Comparison of ENCODE assay signal across 14 cellular contexts in genomic region chr3:153173758-153174516, GRCh38. TPM values are rescaled to one million over a fixed set of nuclear protein-coding genes. Genes with fewer than 3 reads are reported as not detected.
DNase-seq lines count a peak whose midpoint lies in the region; ATAC-seq, FAIRE-seq and TF ChIP-seq lines count a peak whose summit lies in the region.
"Had no signal": no experiment of that assay in that cellular context is flagged by ENCODE, and none has a peak within 500 bp of the region (broad histone marks: within the 10 kb centered on the region; RNA-seq: fewer than 3 reads in every experiment).

No MANE protein-coding gene starts in this region.

- POLR2A ChIA-PET in A673 (lab: Charles Lee; ENCODE audit: low non-redundant PET) = interaction anchor here (0.6 kb wide), 1 partner anchor 20 kb away, joined by 7 read pairs; no protein-coding TSS in a partner anchor

- CTCF ChIA-PET in A673 (lab: Charles Lee) = interaction anchor here (1.6 kb wide), 1 partner anchor 11 kb away, joined by 4 read pairs; no protein-coding TSS in a partner anchor

- ATAC-seq in SK-N-SH treated with all-trans-retinoic acid at 6 μM for 48 hours = peak; percentile 91
- ATAC-seq in HG03571 (IDR thresholded peaks at IDR 0.05; ENCODE audit: unreplicated experiment) = no peak

- H3K4me3 ChIP-seq in fibroblast of pulmonary artery (replicated peaks; ENCODE audit: low read depth, low read length) (no peak overlapping the region), esophagus muscularis mucosa (no peak overlapping the region), A673 (ENCODE audit: low read depth, low read length, poor library complexity, severe bottlenecking) (no peak overlapping the region)
- H3K4me3 ChIP-seq: ovary had no signal

- WGBS in esophagus muscularis mucosa = 79% methylated on average over 6 of the region's 6 CpGs

- no peak overlapping the region for H3K27ac ChIP-seq in esophagus muscularis mucosa (replicated peaks in 1 of 4)
- H3K27ac ChIP-seq in A673 (ENCODE audit: low read depth, low read length, poor library complexity, severe bottlenecking) = no peak overlapping the region
- H3K27ac ChIP-seq: ovary had no signal

- TF ChIP-seq EP300 in esophagus muscularis mucosa (IDR thresholded peaks at IDR 0.05) = no peak

- DNase-seq in AG20443 (ENCODE audit: low spot score) (peak; percentile 49), H54 (ENCODE audit: insufficient read length, low spot score) (no peak), fibroblast of pulmonary artery (ENCODE audit: low read depth) (peak; percentile 37), esophagus muscularis mucosa (ENCODE audit: extremely low spot score) (no peak), A673 (ENCODE audit: low spot score) (no peak), cerebellar nuclear complex (lab: John Stamatoyannopoulos, UW) (no peak)
- DNase-seq: activated CD8-positive, alpha-beta memory T cell treated with anti-CD3 and anti-CD28 coated beads for 24 hours; amniotic stem cell; KG1; NCI-H2171 treated with DMSO at 0.1 percent for 48 hours; ovary; stimulated activated CD4-positive, alpha-beta T cell treated with anti-CD3 and anti-CD28 coated beads, Interleukin-2, amount 100 ng/mL, for 48 hours had no signal

- peaks cover 0 to 6% (median 0%) of the 10 kb centered on the region in 4 donors for H3K36me3 ChIP-seq in esophagus muscularis mucosa
- H3K36me3 ChIP-seq in A673 (ENCODE audit: insufficient read depth, low read length, poor library complexity, severe bottlenecking) = no peaks in the 10 kb centered on the region
- H3K36me3 ChIP-seq: ovary had no signal

- BruUV-seq in A673 (replicated peaks; lab: Mats Ljungman, UMichigan) = no TSS peak

- H3K27me3 ChIP-seq in esophagus muscularis mucosa (no peaks in the 10 kb centered on the region), A673 (replicated peaks; ENCODE audit: insufficient read depth, low read depth, low read length, poor library complexity) (no peaks in the 10 kb centered on the region)
- H3K27me3 ChIP-seq: ovary had no signal

- no peak for TF ChIP-seq CTCF in fibroblast of pulmonary artery (IDR thresholded peaks at IDR 0.05; ENCODE audit: low read length, missing control alignments)
- TF ChIP-seq CTCF in esophagus muscularis mucosa (IDR thresholded peaks at IDR 0.05) = no peak
- TF ChIP-seq CTCF in A673 (conservative IDR thresholded peaks at IDR 0.05; ENCODE audit: low read depth, low read length) = no peak

- H3K9me3 ChIP-seq in esophagus muscularis mucosa (no peaks in the 10 kb centered on the region), A673 (ENCODE audit: low read depth, low read length, poor library complexity, severe bottlenecking) (peaks cover 7% of the 10 kb centered on the region)
- H3K9me3 ChIP-seq: ovary had no signal

- TF ChIP-seq POLR2A in H54 (IDR thresholded peaks at IDR 0.05; ENCODE audit: low read depth, low read length) = no peak
- no peak for TF ChIP-seq POLR2A in esophagus muscularis mucosa (IDR thresholded peaks at IDR 0.05; ENCODE audit: low read depth)

- H3K4me1 ChIP-seq in esophagus muscularis mucosa = no peaks in the 10 kb centered on the region
- H3K4me1 ChIP-seq in A673 (ENCODE audit: insufficient read depth, low read length, poor library complexity, severe bottlenecking) = peaks cover 7% of the 10 kb centered on the region

- FAIRE-seq in H54 (lab: Jason Lieb, UNC) = peak; percentile 77

- intact Hi-C loops in esophagus muscularis mucosa (cut with DNase I) (no loop called here), A673 (cut with micrococcal nuclease; ENCODE audit: unreplicated experiment) (no loop called here)

TF ChIP-seq in SK-N-SH treated with all-trans-retinoic acid at 6 μM for 48 hours, 23 proteins besides CTCF, POLR2A, EP300 and RAD21:
- TF ChIP-seq TOX (CRISPR knock-in tag; IDR thresholded peaks at IDR 0.05; ENCODE audit: borderline replicate concordance) = no peak
- no peak for TF ChIP-seq ZNF8 (CRISPR knock-in tag; IDR thresholded peaks at IDR 0.05)
- TF ChIP-seq TSHZ2 (CRISPR knock-in tag; IDR thresholded peaks at IDR 0.05) = no peak
- no peak for TF ChIP-seq POU6F1 (CRISPR knock-in tag; IDR thresholded peaks at IDR 0.05; ENCODE audit: borderline replicate concordance, low read depth)
- no peak for TF ChIP-seq OSR1 (CRISPR knock-in tag; IDR thresholded peaks at IDR 0.05)
- TF ChIP-seq ZNF565 (CRISPR knock-in tag; conservative IDR thresholded peaks at IDR 0.05; ENCODE audit: low read depth) = no peak
- no peak for TF ChIP-seq ZFP30 (CRISPR knock-in tag; IDR thresholded peaks at IDR 0.05)
- TF ChIP-seq, protein P1, sequence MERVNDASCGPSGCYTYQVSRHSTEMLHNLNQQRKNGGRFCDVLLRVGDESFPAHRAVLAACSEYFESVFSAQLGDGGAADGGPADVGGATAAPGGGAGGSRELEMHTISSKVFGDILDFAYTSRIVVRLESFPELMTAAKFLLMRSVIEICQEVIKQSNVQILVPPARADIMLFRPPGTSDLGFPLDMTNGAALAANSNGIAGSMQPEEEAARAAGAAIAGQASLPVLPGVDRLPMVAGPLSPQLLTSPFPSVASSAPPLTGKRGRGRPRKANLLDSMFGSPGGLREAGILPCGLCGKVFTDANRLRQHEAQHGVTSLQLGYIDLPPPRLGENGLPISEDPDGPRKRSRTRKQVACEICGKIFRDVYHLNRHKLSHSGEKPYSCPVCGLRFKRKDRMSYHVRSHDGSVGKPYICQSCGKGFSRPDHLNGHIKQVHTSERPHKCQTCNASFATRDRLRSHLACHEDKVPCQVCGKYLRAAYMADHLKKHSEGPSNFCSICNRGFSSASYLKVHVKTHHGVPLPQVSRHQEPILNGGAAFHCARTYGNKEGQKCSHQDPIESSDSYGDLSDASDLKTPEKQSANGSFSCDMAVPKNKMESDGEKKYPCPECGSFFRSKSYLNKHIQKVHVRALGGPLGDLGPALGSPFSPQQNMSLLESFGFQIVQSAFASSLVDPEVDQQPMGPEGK (CRISPR knock-in tag; IDR thresholded peaks at IDR 0.05; ENCODE audit: borderline replicate concordance) = no peak
- TF ChIP-seq ZC3H10 (CRISPR knock-in tag; IDR thresholded peaks at IDR 0.05) = no peak
- no peak for TF ChIP-seq BACH2 (CRISPR knock-in tag; IDR thresholded peaks at IDR 0.05; ENCODE audit: borderline replicate concordance)
- TF ChIP-seq, protein P2, sequence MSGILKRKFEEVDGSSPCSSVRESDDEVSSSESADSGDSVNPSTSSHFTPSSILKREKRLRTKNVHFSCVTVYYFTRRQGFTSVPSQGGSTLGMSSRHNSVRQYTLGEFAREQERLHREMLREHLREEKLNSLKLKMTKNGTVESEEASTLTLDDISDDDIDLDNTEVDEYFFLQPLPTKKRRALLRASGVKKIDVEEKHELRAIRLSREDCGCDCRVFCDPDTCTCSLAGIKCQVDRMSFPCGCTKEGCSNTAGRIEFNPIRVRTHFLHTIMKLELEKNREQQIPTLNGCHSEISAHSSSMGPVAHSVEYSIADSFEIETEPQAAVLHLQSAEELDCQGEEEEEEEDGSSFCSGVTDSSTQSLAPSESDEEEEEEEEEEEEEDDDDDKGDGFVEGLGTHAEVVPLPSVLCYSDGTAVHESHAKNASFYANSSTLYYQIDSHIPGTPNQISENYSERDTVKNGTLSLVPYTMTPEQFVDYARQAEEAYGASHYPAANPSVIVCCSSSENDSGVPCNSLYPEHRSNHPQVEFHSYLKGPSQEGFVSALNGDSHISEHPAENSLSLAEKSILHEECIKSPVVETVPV (CRISPR knock-in tag; IDR thresholded peaks at IDR 0.05) = no peak
- no peak for TF ChIP-seq ZNF70 (CRISPR knock-in tag; IDR thresholded peaks at IDR 0.05)
- no peak for TF ChIP-seq ZFP3 (CRISPR knock-in tag; IDR thresholded peaks at IDR 0.05)

RNA-seq across cellular contexts. Expression of gene RAP2B, which starts 11.9 kb away (rescaled TPM):
- total RNA-seq in esophagus muscularis mucosa = 10 to 100 TPM; 11.0 to 16.1 (median 11.2) TPM
- total RNA-seq in A673 (2021) = 13.7 and 15.8 TPM in 2 replicates

Comparison
In these comparisons a context has a peak if more than half of its experiments do, and no peak if none do; other contexts are left out.
1. DNase-seq: peak in AG20443 (single experiment) and fibroblast of pulmonary artery (single experiment); none in H54 (single experiment), esophagus muscularis mucosa (single experiment), A673 (single experiment) and cerebellar nuclear complex (0 of 2).